Comparison of ENCODE assay signal across 1 cellular context in the genomic region with DNA sequence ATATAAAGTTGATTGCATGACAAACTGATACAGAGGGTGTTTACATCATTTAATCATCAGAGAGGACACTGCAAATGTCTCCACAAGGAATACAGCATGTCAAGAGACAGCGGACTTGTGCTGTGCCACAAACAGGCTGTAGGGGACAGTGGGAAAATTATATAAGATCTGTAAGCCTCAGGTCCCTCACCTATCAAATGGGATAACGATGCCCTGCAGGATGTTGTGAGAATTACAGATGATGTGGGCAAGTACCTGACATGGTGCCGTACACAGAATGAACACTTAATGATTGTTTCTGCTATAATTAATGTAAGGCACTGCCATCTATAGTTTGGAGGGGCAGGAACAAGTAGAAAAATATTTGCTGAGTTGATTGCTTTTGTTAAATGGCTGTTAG.
TF ChIP-seq lines count a peak whose summit lies in the region.

No MANE protein-coding gene starts in this region.

TF ChIP-seq in GM12878, 131 proteins besides CTCF, POLR2A, EP300 and RAD21 (continued from another document):
- no peak for TF ChIP-seq IKZF2 (IDR thresholded peaks at IDR 0.05)
- no peak for TF ChIP-seq GABPA (IDR thresholded peaks at IDR 0.05; ENCODE audit: low read depth)
- TF ChIP-seq, protein P1, sequence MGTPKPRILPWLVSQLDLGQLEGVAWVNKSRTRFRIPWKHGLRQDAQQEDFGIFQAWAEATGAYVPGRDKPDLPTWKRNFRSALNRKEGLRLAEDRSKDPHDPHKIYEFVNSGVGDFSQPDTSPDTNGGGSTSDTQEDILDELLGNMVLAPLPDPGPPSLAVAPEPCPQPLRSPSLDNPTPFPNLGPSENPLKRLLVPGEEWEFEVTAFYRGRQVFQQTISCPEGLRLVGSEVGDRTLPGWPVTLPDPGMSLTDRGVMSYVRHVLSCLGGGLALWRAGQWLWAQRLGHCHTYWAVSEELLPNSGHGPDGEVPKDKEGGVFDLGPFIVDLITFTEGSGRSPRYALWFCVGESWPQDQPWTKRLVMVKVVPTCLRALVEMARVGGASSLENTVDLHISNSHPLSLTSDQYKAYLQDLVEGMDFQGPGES (IDR thresholded peaks at IDR 0.05) = no peak
- TF ChIP-seq ZNF384 (IDR thresholded peaks at IDR 0.05; ENCODE audit: borderline replicate concordance, low read depth, low read length) = no peak
- no peak for TF ChIP-seq NFXL1 (IDR thresholded peaks at IDR 0.05; ENCODE audit: borderline replicate concordance)
- no peak for TF ChIP-seq NR2C1 (IDR thresholded peaks at IDR 0.05)
- TF ChIP-seq BACH1 (IDR thresholded peaks at IDR 0.05; ENCODE audit: borderline replicate concordance) = no peak
- TF ChIP-seq RB1 (IDR thresholded peaks at IDR 0.05; ENCODE audit: borderline replicate concordance) = no peak
- no peak for TF ChIP-seq ZNF274 (IDR thresholded peaks at IDR 0.05; ENCODE audit: insufficient read depth, insufficient read length)
- no peak for TF ChIP-seq MTA2 (IDR thresholded peaks at IDR 0.05; ENCODE audit: low read depth)
- TF ChIP-seq FOXM1 (IDR thresholded peaks at IDR 0.05; ENCODE audit: low read depth, low read length) = no peak
- TF ChIP-seq ZNF217 (IDR thresholded peaks at IDR 0.05) = no peak
- TF ChIP-seq, protein P2, sequence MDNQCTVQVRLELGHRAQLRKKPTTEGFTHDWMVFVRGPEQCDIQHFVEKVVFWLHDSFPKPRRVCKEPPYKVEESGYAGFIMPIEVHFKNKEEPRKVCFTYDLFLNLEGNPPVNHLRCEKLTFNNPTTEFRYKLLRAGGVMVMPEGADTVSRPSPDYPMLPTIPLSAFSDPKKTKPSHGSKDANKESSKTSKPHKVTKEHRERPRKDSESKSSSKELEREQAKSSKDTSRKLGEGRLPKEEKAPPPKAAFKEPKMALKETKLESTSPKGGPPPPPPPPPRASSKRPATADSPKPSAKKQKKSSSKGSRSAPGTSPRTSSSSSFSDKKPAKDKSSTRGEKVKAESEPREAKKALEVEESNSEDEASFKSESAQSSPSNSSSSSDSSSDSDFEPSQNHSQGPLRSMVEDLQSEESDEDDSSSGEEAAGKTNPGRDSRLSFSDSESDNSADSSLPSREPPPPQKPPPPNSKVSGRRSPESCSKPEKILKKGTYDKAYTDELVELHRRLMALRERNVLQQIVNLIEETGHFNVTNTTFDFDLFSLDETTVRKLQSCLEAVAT (IDR thresholded peaks at IDR 0.05) = no peak
- TF ChIP-seq, protein P3, sequence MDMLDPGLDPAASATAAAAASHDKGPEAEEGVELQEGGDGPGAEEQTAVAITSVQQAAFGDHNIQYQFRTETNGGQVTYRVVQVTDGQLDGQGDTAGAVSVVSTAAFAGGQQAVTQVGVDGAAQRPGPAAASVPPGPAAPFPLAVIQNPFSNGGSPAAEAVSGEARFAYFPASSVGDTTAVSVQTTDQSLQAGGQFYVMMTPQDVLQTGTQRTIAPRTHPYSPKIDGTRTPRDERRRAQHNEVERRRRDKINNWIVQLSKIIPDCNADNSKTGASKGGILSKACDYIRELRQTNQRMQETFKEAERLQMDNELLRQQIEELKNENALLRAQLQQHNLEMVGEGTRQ (IDR thresholded peaks at IDR 0.05; ENCODE audit: borderline replicate concordance, low read depth, low read length) = no peak
- TF ChIP-seq, protein P4, sequence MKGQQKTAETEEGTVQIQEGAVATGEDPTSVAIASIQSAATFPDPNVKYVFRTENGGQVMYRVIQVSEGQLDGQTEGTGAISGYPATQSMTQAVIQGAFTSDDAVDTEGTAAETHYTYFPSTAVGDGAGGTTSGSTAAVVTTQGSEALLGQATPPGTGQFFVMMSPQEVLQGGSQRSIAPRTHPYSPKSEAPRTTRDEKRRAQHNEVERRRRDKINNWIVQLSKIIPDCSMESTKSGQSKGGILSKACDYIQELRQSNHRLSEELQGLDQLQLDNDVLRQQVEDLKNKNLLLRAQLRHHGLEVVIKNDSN (IDR thresholded peaks at IDR 0.05; ENCODE audit: borderline replicate concordance, extremely low read length, insufficient read depth, low read depth, low read length) = no peak
- no peak for TF ChIP-seq SUPT20H (IDR thresholded peaks at IDR 0.05; ENCODE audit: borderline replicate concordance, control insufficient read depth, low read depth, low read length)
- no peak for TF ChIP-seq NKRF (conservative IDR thresholded peaks at IDR 0.05)
- TF ChIP-seq IRF4 (IDR thresholded peaks at IDR 0.05; ENCODE audit: low read depth, low read length) = no peak
TF ChIP-seq in GM12878: peak in this region for 0.
